In genomic region chr5:8396756-8397155, GRCh38 we compare ENCODE assay signal across 20 cellular contexts.
DNase-seq lines count a peak whose midpoint lies in the region; ATAC-seq, FAIRE-seq and TF ChIP-seq lines count a peak whose summit lies in the region.
"Had no signal": no experiment of that assay in that cellular context is flagged by ENCODE, and none has a peak within 500 bp of the region (broad histone marks: within the 10 kb centered on the region; RNA-seq: fewer than 3 reads in every experiment).

No MANE protein-coding gene starts in this region.

- ATAC-seq in HG02970 (IDR thresholded peaks at IDR 0.05; ENCODE audit: low FRiP score, unreplicated experiment): no peak
- ATAC-seq: GM23338, HCT116 had no signal

- H3K27me3 ChIP-seq in bronchial epithelial cell (ENCODE audit: control insufficient read depth, insufficient read depth, low read length) (no peaks in the 10 kb centered on the region), small intestine (ENCODE audit: control insufficient read depth in 2 of 2, insufficient read depth in 2 of 2, low read length in 2 of 2) (no peaks in the 10 kb centered on the region)
- H3K27me3 ChIP-seq: BLaER1 treated with 17β-estradiol and CSF1 and Interleukin-3, amounts not matched to agents 10 nM and 100 nM had no signal

- H3K9me3 ChIP-seq in small intestine (ENCODE audit: control insufficient read depth, low read depth): no peaks in the 10 kb centered on the region
- H3K9me3 ChIP-seq: BLaER1 treated with 17β-estradiol and CSF1 and Interleukin-3, amounts not matched to agents 10 nM and 100 nM had no signal

- no peak overlapping the region for H3K27ac ChIP-seq in small intestine (ENCODE audit: low read depth in 1 of 2, low read length in 1 of 2)
- H3K27ac ChIP-seq: BLaER1 treated with 17β-estradiol and CSF1 and Interleukin-3, amounts not matched to agents 10 nM and 100 nM had no signal

- no peak for TF ChIP-seq CTCF in bronchial epithelial cell (IDR thresholded peaks at IDR 0.05; ENCODE audit: insufficient read depth, low read length, severe bottlenecking)

- peak; percentile 13 for FAIRE-seq in bronchial epithelial cell (lab: Jason Lieb, UNC)
- no peak for FAIRE-seq in small intestine (lab: Jason Lieb, UNC)
- FAIRE-seq: GM12892 had no signal

- H3K4me1 ChIP-seq in small intestine (ENCODE audit: control insufficient read depth in 2 of 2, insufficient read depth in 1 of 2, low read depth in 1 of 2, low read length in 1 of 2): no peaks in the 10 kb centered on the region
- H3K4me1 ChIP-seq: BLaER1 treated with 17β-estradiol and CSF1 and Interleukin-3, amounts not matched to agents 10 nM and 100 nM had no signal

- H3K4me3 ChIP-seq in bronchial epithelial cell (ENCODE audit: low read depth, low read length) (no peak overlapping the region), small intestine (ENCODE audit: low read depth in 1 of 2, low read length in 2 of 2) (no peak overlapping the region)
- H3K4me3 ChIP-seq: BLaER1 treated with 17β-estradiol and CSF1 and Interleukin-3, amounts not matched to agents 10 nM and 100 nM; GM23338 had no signal

- H3K36me3 ChIP-seq in bronchial epithelial cell (ENCODE audit: control insufficient read depth, insufficient read depth, low read length) (no peaks in the 10 kb centered on the region), small intestine (ENCODE audit: control insufficient read depth in 2 of 2, insufficient read depth in 2 of 2, low read length in 2 of 2) (no peaks in the 10 kb centered on the region)
- H3K36me3 ChIP-seq: BLaER1 treated with 17β-estradiol and CSF1 and Interleukin-3, amounts not matched to agents 10 nM and 100 nM had no signal

- DNase-seq in HT1080 (ENCODE audit: low read depth) (peak; percentile 11), bronchial epithelial cell (ENCODE audit: low read depth) (no peak), kidney tubule cell (ENCODE audit: low spot score) (peak; percentile 64), small intestine (no peak), AG08395 (ENCODE audit: low spot score) (no peak), DMS79 treated with DMSO at 0.1 percent for 48 hours (lab: John Stamatoyannopoulos, UW) (no peak)
- DNase-seq: DND-41, KBM-7, NCI-H1048, NCI-H1436 treated with DMSO at 0.1 percent for 48 hours, NCI-H2029 treated with DMSO at 0.1 percent for 48 hours, NCI-H748 treated with DMSO at 0.1 percent for 48 hours, OCI-M1, RPMI8226, SIG-M5 had no signal

- 79 to 89% (median 87%) methylated on average over 2 of the region's 2 CpGs for WGBS in small intestine, 3 donors

Comparison
In these comparisons a context has a peak if more than half of its experiments do, and no peak if none do; other contexts are left out.
1. DNase-seq: peak in HT1080 (single experiment) and kidney tubule cell (single experiment); none in bronchial epithelial cell (single experiment), small intestine (single experiment), AG08395 (single experiment) and DMS79 treated with DMSO at 0.1 percent for 48 hours (single experiment).